Comparison of ENCODE assay signal across 15 cellular contexts in the genomic region with DNA sequence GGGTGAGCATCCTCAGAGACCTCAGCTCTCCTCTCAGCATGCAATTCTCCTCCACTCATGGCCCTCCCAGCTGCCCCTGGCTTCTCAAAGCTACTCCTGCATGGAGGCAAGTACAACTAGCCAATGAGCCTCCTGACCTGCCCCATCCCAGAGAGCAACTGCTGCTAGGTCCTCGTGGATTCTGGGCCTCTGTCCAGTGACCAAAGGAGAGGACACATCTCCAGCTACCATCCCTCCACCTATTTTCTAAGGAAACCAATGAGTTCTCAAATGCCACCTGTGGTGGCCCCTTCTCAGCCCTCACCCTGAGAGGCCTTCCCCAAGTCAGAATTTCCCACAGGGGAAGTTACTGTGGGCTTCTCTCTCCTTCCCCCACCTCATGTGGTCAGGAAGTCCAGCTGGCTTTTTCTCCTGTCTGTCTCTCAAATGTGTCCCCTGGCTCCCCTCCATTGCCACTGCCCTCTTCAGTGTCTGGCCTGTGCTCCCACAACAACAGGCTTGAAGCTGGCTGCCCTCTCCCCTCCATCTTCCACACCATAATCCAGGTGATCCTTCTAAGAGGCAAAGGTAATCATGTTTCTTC. TPM values are rescaled to one million over a fixed set of nuclear protein-coding genes. Genes with fewer than 3 reads are reported as not detected.
DNase-seq lines count a peak whose midpoint lies in the region; ATAC-seq and TF ChIP-seq lines count a peak whose summit lies in the region.
"Had no signal": no experiment of that assay in that cellular context is flagged by ENCODE, and none has a peak within 500 bp of the region (broad histone marks: within the 10 kb centered on the region; RNA-seq: fewer than 3 reads in every experiment).

No MANE protein-coding gene starts in this region.

- CTCF ChIA-PET in A673 (lab: Charles Lee) (no interaction called here), Caco-2 (lab: Charles Lee) (interaction anchor here (1.1 kb wide), 1 partner anchor 60 kb away, joined by 3 read pairs; no protein-coding TSS in a partner anchor)
- CTCF ChIA-PET in activated CD4-positive, alpha-beta memory T cell treated with anti-CD3 and anti-CD28 coated beads for 36 hours (lab: Charles Lee), result interaction anchor here (0.7 kb wide), 1 partner anchor 247 kb away, joined by 3 read pairs; no protein-coding TSS in a partner anchor

- H3K4me3 ChIP-seq in A673 (ENCODE audit: low read depth, low read length, poor library complexity, severe bottlenecking) (no peak overlapping the region), Caco-2 (ENCODE audit: low read depth, low read length) (no peak overlapping the region), lower lobe of right lung (no peak overlapping the region), lower leg skin (ENCODE audit: low read depth, poor library complexity, severe bottlenecking) (no peak overlapping the region)

- peaks cover 13% of the 10 kb centered on the region for H3K9me3 Mint-ChIP-seq in Caco-2 (ENCODE audit: unreplicated experiment)
- H3K9me3 Mint-ChIP-seq in activated CD4-positive, alpha-beta memory T cell treated with anti-CD3 and anti-CD28 coated beads for 36 hours, result no peaks in the 10 kb centered on the region
- H3K9me3 Mint-ChIP-seq: H9, IgD-negative memory B cell had no signal

- DNase-seq in A673 (ENCODE audit: low spot score) (no peak), Caco-2 (no peak), lower lobe of right lung (no peak), D341Med (ENCODE audit: low spot score) (no peak), lower leg skin (ENCODE audit: low spot score in 2 of 2) (no peak), NCI-H526 (lab: John Stamatoyannopoulos, UW) (no peak)
- no peak for DNase-seq in activated CD4-positive, alpha-beta memory T cell treated with anti-CD3 and anti-CD28 coated beads for 36 hours
- DNase-seq: brain microvascular endothelial cell; H9; left ventricle myocardium superior; posterior cingulate gyrus; stimulated activated CD4-positive, alpha-beta T cell treated with anti-CD3 and anti-CD28 coated beads, Interleukin-4, amount 100 ng/mL, for 4 hours; T-helper 9 cell had no signal

- H3K27ac ChIP-seq in A673 (ENCODE audit: low read depth, low read length, poor library complexity, severe bottlenecking) (peak overlapping the region; percentile 24), lower lobe of right lung (peak overlapping the region; percentile 6)
- H3K27ac ChIP-seq: brain microvascular endothelial cell had no signal

- 73 to 84% methylated on average over 1 of the region's 1 CpG for WGBS in lower leg skin, 2 donors

- H3K36me3 ChIP-seq in A673 (ENCODE audit: insufficient read depth, low read length, poor library complexity, severe bottlenecking), result no peaks in the 10 kb centered on the region
- no peaks in the 10 kb centered on the region for H3K36me3 ChIP-seq in Caco-2 (ENCODE audit: control insufficient read depth, insufficient read depth, low read length)
- no peaks in the 10 kb centered on the region for H3K36me3 ChIP-seq in lower lobe of right lung
- H3K36me3 ChIP-seq: brain microvascular endothelial cell had no signal

- peaks cover 12% of the 10 kb centered on the region for H3K36me3 Mint-ChIP-seq in Caco-2 (ENCODE audit: insufficient read depth, unreplicated experiment)
- no peaks in the 10 kb centered on the region for H3K36me3 Mint-ChIP-seq in activated CD4-positive, alpha-beta memory T cell treated with anti-CD3 and anti-CD28 coated beads for 36 hours

- no peak for TF ChIP-seq CTCF in A673 (conservative IDR thresholded peaks at IDR 0.05; ENCODE audit: low read depth, low read length)
- no peak for TF ChIP-seq CTCF in Caco-2 (IDR thresholded peaks at IDR 0.05; ENCODE audit: insufficient read depth in 1 of 2, low read depth in 1 of 2, low read length in 1 of 2, severe bottlenecking in 1 of 2, unreplicated experiment in 1 of 2)
- no peak for TF ChIP-seq CTCF in lower lobe of right lung (IDR thresholded peaks at IDR 0.05)
- no peak for TF ChIP-seq CTCF in lower leg skin (IDR thresholded peaks at IDR 0.05)

- H3K4me1 ChIP-seq in A673 (ENCODE audit: insufficient read depth, low read length, poor library complexity, severe bottlenecking) (peaks cover 76% of the 10 kb centered on the region), Caco-2 (peaks cover 45% of the 10 kb centered on the region), lower lobe of right lung (peaks cover 48% of the 10 kb centered on the region)

- intact Hi-C loops in A673 (cut with micrococcal nuclease; ENCODE audit: unreplicated experiment), result loop anchor here (5.0 kb wide), 2 partner anchors 143 to 272 kb away; a partner anchor contains a TSS
- intact Hi-C loops in Caco-2 (cut with micrococcal nuclease; ENCODE audit: unreplicated experiment), result no loop called here
- intact Hi-C loops in activated CD4-positive, alpha-beta memory T cell treated with anti-CD3 and anti-CD28 coated beads for 36 hours (cut with micrococcal nuclease), result loop anchor here (5.0 kb wide), 2 partner anchors 42 to 143 kb away; no protein-coding TSS in a partner anchor
- intact Hi-C loops in lower lobe of right lung (cut with DNase I), result no loop called here
- intact Hi-C loops in lower leg skin (cut with DNase I; ENCODE audit: low total_unique reads), result no loop called here

- peaks cover 35% of the 10 kb centered on the region for H3K4me1 Mint-ChIP-seq in Caco-2 (ENCODE audit: low read depth, unreplicated experiment)
- H3K4me1 Mint-ChIP-seq in activated CD4-positive, alpha-beta memory T cell treated with anti-CD3 and anti-CD28 coated beads for 36 hours (ENCODE audit: low read depth), result peaks cover 48% of the 10 kb centered on the region

- no peak for TF ChIP-seq POLR2A in lower leg skin (IDR thresholded peaks at IDR 0.05)

- no peaks in the 10 kb centered on the region for H3K27me3 Mint-ChIP-seq in Caco-2 (ENCODE audit: insufficient read depth, unreplicated experiment)
- no peaks in the 10 kb centered on the region for H3K27me3 Mint-ChIP-seq in activated CD4-positive, alpha-beta memory T cell treated with anti-CD3 and anti-CD28 coated beads for 36 hours

- POLR2A ChIA-PET in A673 (lab: Charles Lee; ENCODE audit: low non-redundant PET) (interaction anchor here (0.5 kb wide), 1 partner anchor 16 kb away, joined by 4 read pairs; no protein-coding TSS in a partner anchor), Caco-2 (lab: Charles Lee) (no interaction called here)
- POLR2A ChIA-PET in activated CD4-positive, alpha-beta memory T cell treated with anti-CD3 and anti-CD28 coated beads for 36 hours (lab: Charles Lee), result interaction anchor here (1.5 kb wide), 1 partner anchor 143 kb away, joined by 3 read pairs; no protein-coding TSS in a partner anchor

- H3K27ac Mint-ChIP-seq in Caco-2 (ENCODE audit: unreplicated experiment), result peak overlapping the region; percentile 94
- H3K27ac Mint-ChIP-seq in activated CD4-positive, alpha-beta memory T cell treated with anti-CD3 and anti-CD28 coated beads for 36 hours, result peak overlapping the region; percentile 15

- BruUV-seq in A673 (replicated peaks; lab: Mats Ljungman, UMichigan), result no TSS peak
- BruUV-seq in Caco-2 (replicated peaks; lab: Mats Ljungman, UMichigan), result no TSS peak

- H3K27me3 ChIP-seq in A673 (replicated peaks; ENCODE audit: insufficient read depth, low read depth, low read length, poor library complexity), result no peaks in the 10 kb centered on the region
- H3K27me3 ChIP-seq in Caco-2 (replicated peaks; ENCODE audit: control insufficient read depth, insufficient read depth, low read length), result no peaks in the 10 kb centered on the region
- no peaks in the 10 kb centered on the region for H3K27me3 ChIP-seq in lower lobe of right lung (ENCODE audit: low read depth)
- H3K27me3 ChIP-seq: brain microvascular endothelial cell had no signal

- peak overlapping the region; percentile 3 for H3K4me3 Mint-ChIP-seq in Caco-2 (ENCODE audit: unreplicated experiment)
- H3K4me3 Mint-ChIP-seq in activated CD4-positive, alpha-beta memory T cell treated with anti-CD3 and anti-CD28 coated beads for 36 hours, result no peak overlapping the region
- H3K4me3 Mint-ChIP-seq: H9, IgD-negative memory B cell had no signal

- H3K9me3 ChIP-seq in A673 (ENCODE audit: low read depth, low read length, poor library complexity, severe bottlenecking) (no peaks in the 10 kb centered on the region), Caco-2 (no peaks in the 10 kb centered on the region), lower lobe of right lung (no peaks in the 10 kb centered on the region)

- no peak for ATAC-seq in lower lobe of right lung
- no peak for ATAC-seq in HG03175 (IDR thresholded peaks at IDR 0.05; ENCODE audit: unreplicated experiment)

RNA-seq across cellular contexts. Expression of a gene that starts 43.0 kb away (rescaled TPM):
- total RNA-seq in A673 (2021) (not detected in 2 replicates), Caco-2 (2022) (17.6 and 18.7 TPM in 2 replicates), lower lobe of right lung (1.0 TPM), lower leg skin (under 1 TPM in 2 of 4 donors, not detected in 2; 0.13 to 0.71 TPM)
- not detected for total RNA-seq in activated CD4-positive, alpha-beta memory T cell treated with anti-CD3 and anti-CD28 coated beads for 36 hours
- total RNA-seq: H9 had no signal

Comparison
In these comparisons a context has a peak if more than half of its experiments do, and no peak if none do; other contexts are left out.
1. intact Hi-C loops: an anchor here in A673 (5.0 kb wide) and activated CD4-positive, alpha-beta memory T cell treated with anti-CD3 and anti-CD28 coated beads for 36 hours (5.0 kb wide); none called in Caco-2, lower lobe of right lung and lower leg skin.